ENCODE assay signal across 8 cellular contexts in genomic region chr2:46298522-46299351, GRCh38. TPM values are rescaled to one million over a fixed set of nuclear protein-coding genes. Genes with fewer than 3 reads are reported as not detected.
DNase-seq lines count a peak whose midpoint lies in the region; ATAC-seq, FAIRE-seq and TF ChIP-seq lines count a peak whose summit lies in the region.

No MANE protein-coding gene starts in this region.

- POLR2A ChIA-PET in A549 (lab: Yijun Ruan, JAX) = interaction anchor here (2.3 kb wide), 1 partner anchor 17 kb away, joined by 6 read pairs; no protein-coding TSS in a partner anchor

- H3K4me1 ChIP-seq in A549 (peaks cover 53% of the 10 kb centered on the region), spleen (peaks cover 7 to 76% (median 46%) of the 10 kb centered on the region in 6 donors)

- peak; percentile 46 to 71; a peak in 4 of 5 replicates for TF ChIP-seq RAD21 in A549 (conservative IDR thresholded peaks at IDR 0.05 in 1 of 2, IDR thresholded peaks at IDR 0.05 in 1 of 2)

- TF ChIP-seq POLR2A in A549 (IDR thresholded peaks at IDR 0.05; ENCODE audit: low read length) (no peak), spleen (IDR thresholded peaks at IDR 0.05) (no peak)

- H3K27me3 ChIP-seq in spleen (replicated peaks in 1 of 7) = peaks cover 0 to 67% (median 27%) of the 10 kb centered on the region in 7 donors

- CTCF ChIA-PET in A549 (lab: Yijun Ruan, JAX) = interaction anchor here (0.6 to 3.3 kb wide), 33 partner anchors 8 to 293 kb away, joined by 3 to 13 read pairs (median 3); no protein-coding TSS in a partner anchor

- DNase-seq in A549 (ENCODE audit: low read depth in 1 of 2, low spot score in 1 of 2) (peak; percentile 69 to 72), GM13976 (ENCODE audit: low spot score) (peak; percentile 76), caudate nucleus (lab: John Stamatoyannopoulos, UW) (peak in 6 of 61 donors; percentile 1 to 42 (median 25)), islet precursor cell (peak; percentile 76), spleen (peak; percentile 88), NCI-H774 (lab: John Stamatoyannopoulos, UW) (no peak), NCI-H446 (lab: John Stamatoyannopoulos, UW) (no peak)

- H3K4me3 ChIP-seq in A549 (peak overlapping the region; percentile 92), spleen (peak overlapping the region; percentile 53 to 93 (median 78))

- under 1% methylated on average over 57 of the region's 70 CpGs for WGBS in A549 (ENCODE audit: missing lambda C conversion rate)
- WGBS in spleen, 5 donors = 0 to 2% (median 1%) methylated on average over 46 to 70 of the region's 70 CpGs

- peak overlapping the region; percentile 98 for H3K4me2 ChIP-seq in A549

- no peaks in the 10 kb centered on the region for H3K9me3 ChIP-seq in A549
- no peaks in the 10 kb centered on the region for H3K9me3 ChIP-seq in spleen

- in situ Hi-C loops in GM13976 (cut with MboI; ENCODE audit: low sequenced_read_pairs, unreplicated experiment) = no loop called here

- no peaks in the 10 kb centered on the region for H3K36me3 ChIP-seq in spleen

- ATAC-seq in A549 (peak; percentile 41 to 64), SK-N-SH treated with all-trans-retinoic acid at 6 μM for 48 hours (peak; percentile 63)

- peak overlapping the region; percentile 81 to 91 for H3K27ac ChIP-seq in A549
- H3K27ac ChIP-seq in caudate nucleus (ENCODE audit: low read depth, low read length) = peak overlapping the region; percentile 68
- peak overlapping the region; percentile 81 to 96 (median 92) for H3K27ac ChIP-seq in spleen

- intact Hi-C loops in spleen (cut with DNase I; ENCODE audit: low total_unique reads) = loop anchor here (2.0 kb wide), 1 partner anchor 50 kb away; no protein-coding TSS in a partner anchor

- TF ChIP-seq EP300 in A549 (IDR thresholded peaks at IDR 0.05) = no peak

- TF ChIP-seq CTCF in A549 (IDR thresholded peaks at IDR 0.05) = peak; percentile 41; the same call in 1 of the 3 replicates
- no peak for TF ChIP-seq CTCF in GM13976 (IDR thresholded peaks at IDR 0.05; ENCODE audit: borderline replicate concordance, control extremely low read depth, extremely low read depth, insufficient read depth, missing control alignments)
- TF ChIP-seq CTCF in spleen (IDR thresholded peaks at IDR 0.05 in 8 of 11, conservative IDR thresholded peaks at IDR 0.05 in 3 of 11) = peak in 7 of 11 experiments; percentile 17 to 33 (median 24)

- FAIRE-seq in A549 (lab: Jason Lieb, UNC) = no peak

TF ChIP-seq in A549, 52 proteins besides CTCF, POLR2A, EP300 and RAD21:
- TF ChIP-seq MAX (IDR thresholded peaks at IDR 0.05) (peak; percentile 81), ZSCAN20 (CRISPR knock-in tag; IDR thresholded peaks at IDR 0.05) (no peak), HDAC2 (IDR thresholded peaks at IDR 0.05) (no peak), PHF8 (IDR thresholded peaks at IDR 0.05; ENCODE audit: borderline replicate concordance, low read depth) (0 out of 2 replicates have a peak, but pooled peaks have one; percentile 21), KDM1A (IDR thresholded peaks at IDR 0.05; ENCODE audit: low read depth) (peak; percentile 18; the same call in 1 of the 2 replicates), NR3C1 (IDR thresholded peaks at IDR 0.05) (no peak), ZFP36 (IDR thresholded peaks at IDR 0.05; ENCODE audit: borderline replicate concordance, partially characterized antibody) (no peak), GATA3 (IDR thresholded peaks at IDR 0.05; ENCODE audit: borderline replicate concordance) (no peak), JUN (IDR thresholded peaks at IDR 0.05) (peak in 1 of 2 experiments; percentile 56; a peak in 1 of 5 replicates), RNF2 (IDR thresholded peaks at IDR 0.05; ENCODE audit: borderline replicate concordance, low read depth) (peak; percentile 66; the same call in 1 of the 2 replicates), MYC (IDR thresholded peaks at IDR 0.05; ENCODE audit: borderline replicate concordance, low read length) (no peak), FOSB (CRISPR knock-in tag; IDR thresholded peaks at IDR 0.05) (no peak), SMC3 (IDR thresholded peaks at IDR 0.05) (peak; percentile 62), CHD2 (IDR thresholded peaks at IDR 0.05; ENCODE audit: low read length, partially characterized antibody) (no peak)
- TF ChIP-seq, protein P1, sequence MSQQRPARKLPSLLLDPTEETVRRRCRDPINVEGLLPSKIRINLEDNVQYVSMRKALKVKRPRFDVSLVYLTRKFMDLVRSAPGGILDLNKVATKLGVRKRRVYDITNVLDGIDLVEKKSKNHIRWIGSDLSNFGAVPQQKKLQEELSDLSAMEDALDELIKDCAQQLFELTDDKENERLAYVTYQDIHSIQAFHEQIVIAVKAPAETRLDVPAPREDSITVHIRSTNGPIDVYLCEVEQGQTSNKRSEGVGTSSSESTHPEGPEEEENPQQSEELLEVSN (IDR thresholded peaks at IDR 0.05; ENCODE audit: borderline replicate concordance, low read depth) = peak; percentile 90; the same call in 1 of the 2 replicates

TF ChIP-seq in SK-N-SH treated with all-trans-retinoic acid at 6 μM for 48 hours, 23 proteins besides CTCF, POLR2A, EP300 and RAD21:
- TF ChIP-seq TSHZ2 (CRISPR knock-in tag; IDR thresholded peaks at IDR 0.05) (no peak), ZNF565 (CRISPR knock-in tag; conservative IDR thresholded peaks at IDR 0.05; ENCODE audit: low read depth) (0 out of 2 replicates have a peak, but pooled peaks have one; percentile 26), CSDC2 (CRISPR knock-in tag; IDR thresholded peaks at IDR 0.05) (peak; percentile 67; the same call in 1 of the 2 replicates), TOX (CRISPR knock-in tag; IDR thresholded peaks at IDR 0.05; ENCODE audit: borderline replicate concordance) (no peak), TCF4 (CRISPR knock-in tag; IDR thresholded peaks at IDR 0.05; ENCODE audit: borderline replicate concordance) (0 out of 2 replicates have a peak, but pooled peaks have one; percentile 10)
- TF ChIP-seq, protein P2, sequence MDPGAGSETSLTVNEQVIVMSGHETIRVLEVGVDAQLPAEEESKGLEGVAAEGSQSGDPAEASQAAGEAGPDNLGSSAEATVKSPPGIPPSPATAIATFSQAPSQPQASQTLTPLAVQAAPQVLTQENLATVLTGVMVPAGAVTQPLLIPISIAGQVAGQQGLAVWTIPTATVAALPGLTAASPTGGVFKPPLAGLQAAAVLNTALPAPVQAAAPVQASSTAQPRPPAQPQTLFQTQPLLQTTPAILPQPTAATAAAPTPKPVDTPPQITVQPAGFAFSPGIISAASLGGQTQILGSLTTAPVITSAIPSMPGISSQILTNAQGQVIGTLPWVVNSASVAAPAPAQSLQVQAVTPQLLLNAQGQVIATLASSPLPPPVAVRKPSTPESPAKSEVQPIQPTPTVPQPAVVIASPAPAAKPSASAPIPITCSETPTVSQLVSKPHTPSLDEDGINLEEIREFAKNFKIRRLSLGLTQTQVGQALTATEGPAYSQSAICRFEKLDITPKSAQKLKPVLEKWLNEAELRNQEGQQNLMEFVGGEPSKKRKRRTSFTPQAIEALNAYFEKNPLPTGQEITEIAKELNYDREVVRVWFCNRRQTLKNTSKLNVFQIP (CRISPR knock-in tag; IDR thresholded peaks at IDR 0.05; ENCODE audit: borderline replicate concordance, low read depth) = no peak
TF ChIP-seq in SK-N-SH treated with all-trans-retinoic acid at 6 μM for 48 hours: peak in this region for 3.

RNA-seq across cellular contexts. Expression of gene EPAS1, which starts 1.5 kb away (rescaled TPM):
- polyA plus RNA-seq in A549 (2011; rRNA removed) (143 and 150 TPM in 2 replicates), A549 (2017; fragmentation: RNase III; extraction: RNeasy Plus Mini Kit Qiagen cat#74134 plus additional on column Dnase treatment) (111 to 128 TPM (median 122 TPM) in 3 replicates), spleen (10 to 100 TPM; 30.5 to 58.1 (median 38.5) TPM)
- polyA plus RNA-seq in A549 (2012; cell fraction: cytosol; rRNA removed) = 60.3 and 78.5 TPM in 2 replicates
- polyA plus RNA-seq in A549 (2012; cell fraction: nucleus; rRNA removed) = 106 and 115 TPM in 2 replicates
- polyA minus RNA-seq in A549 (2011; rRNA and poly(A)+ RNA removed) = 174 and 229 TPM in 2 replicates
- total RNA-seq in spleen = 100 to 1,000 TPM; 145 to 330 (median 233) TPM

Comparison
In these comparisons a context has a peak if more than half of its experiments do, and no peak if none do; other contexts are left out.
1. DNase-seq: peak in A549 (2 of 2), GM13976 (single experiment), islet precursor cell (single experiment) and spleen (single experiment); none in NCI-H774 (single experiment) and NCI-H446 (0 of 2).
2. Peak in every context shown above with its lines, with median percentiles within 50 percentile points of each other: H3K27ac ChIP-seq.